ENCODE assay signal across 16 cellular contexts in genomic region chr1:78095618-78096416, GRCh38. TPM values are rescaled to one million over a fixed set of nuclear protein-coding genes. Genes with fewer than 3 reads are reported as not detected.
A peak's percentile ranks its signal among the peaks of the same experiment; 100 is the strongest.
DNase-seq lines count a peak whose midpoint lies in the region; ATAC-seq and TF ChIP-seq lines count a peak whose summit lies in the region.
"Had no signal": no experiment of that assay in that cellular context is flagged by ENCODE, and none has a peak within 500 bp of the region (broad histone marks: within the 10 kb centered on the region; RNA-seq: fewer than 3 reads in every experiment).

No MANE protein-coding gene starts in this region.

- H3K27ac ChIP-seq in brain microvascular endothelial cell = peak overlapping the region; percentile 93
- peak overlapping the region in 1 of 10 donors; percentile 56 for H3K27ac ChIP-seq in heart right ventricle

- intact Hi-C loops in heart right ventricle (cut with DNase I) = no loop called here

- no peak for ATAC-seq in heart right ventricle
- no peak for ATAC-seq in HG03108 (IDR thresholded peaks at IDR 0.05; ENCODE audit: unreplicated experiment)

- in situ Hi-C loops in brain microvascular endothelial cell (cut with HindIII; ENCODE audit: low pct_ligation_motif_present, low sequenced_read_pairs) = no loop called here

- DNase-seq in HPDE6-E6E7 (ENCODE audit: extremely low spot score) (peak; percentile 23), brain microvascular endothelial cell (peak; percentile 83), foreskin melanocyte (peak; percentile 60), heart right ventricle (no peak), KG1 (lab: John Stamatoyannopoulos, UW) (no peak), putamen (ENCODE audit: low spot score) (no peak)
- DNase-seq: amniotic stem cell, Caco-2, immature natural killer cell, naive B cell, NCI-H1436 treated with DMSO at 0.1 percent for 48 hours, NCI-H82 had no signal

- H3K4me3 ChIP-seq in brain microvascular endothelial cell (ENCODE audit: low read depth, low read length) (no peak overlapping the region), skeletal muscle satellite cell (ENCODE audit: low read length) (peak overlapping the region; percentile 38), heart right ventricle (no peak overlapping the region)
- H3K4me3 ChIP-seq: smooth muscle cell, tibial nerve had no signal

- H3K36me3 ChIP-seq in brain microvascular endothelial cell (replicated peaks) (no peaks in the 10 kb centered on the region), skeletal muscle satellite cell (ENCODE audit: insufficient read depth, low read length) (no peaks in the 10 kb centered on the region), heart right ventricle (peaks cover 0 to 10% (median 0%) of the 10 kb centered on the region in 9 donors)
- H3K36me3 ChIP-seq: tibial nerve had no signal

- H3K27me3 ChIP-seq in brain microvascular endothelial cell (replicated peaks) (no peaks in the 10 kb centered on the region), skeletal muscle satellite cell (ENCODE audit: control insufficient read depth, insufficient read depth, low read length) (no peaks in the 10 kb centered on the region), heart right ventricle (no peaks in the 10 kb centered on the region)
- H3K27me3 ChIP-seq: tibial nerve had no signal

- TF ChIP-seq CTCF in brain microvascular endothelial cell (IDR thresholded peaks at IDR 0.05; ENCODE audit: low read depth, low read length, missing control alignments) = no peak
- TF ChIP-seq CTCF in heart right ventricle (IDR thresholded peaks at IDR 0.05) = no peak

- H3K4me2 ChIP-seq in skeletal muscle satellite cell (ENCODE audit: low read length) = peak overlapping the region; percentile 56
- H3K4me2 ChIP-seq: smooth muscle cell had no signal

- H3K9me3 ChIP-seq in skeletal muscle satellite cell (replicated peaks; ENCODE audit: low read length) = no peaks in the 10 kb centered on the region
- no peaks in the 10 kb centered on the region for H3K9me3 ChIP-seq in heart right ventricle
- H3K9me3 ChIP-seq: Caco-2, tibial nerve had no signal

- peak overlapping the region; percentile 84 for H3K9ac ChIP-seq in skeletal muscle satellite cell (ENCODE audit: low read depth, low read length)

- H3K4me1 ChIP-seq in skeletal muscle satellite cell (ENCODE audit: control insufficient read depth, insufficient read depth, low read length) (peaks cover 71% of the 10 kb centered on the region), heart right ventricle (peaks cover 0 to 34% (median 14%) of the 10 kb centered on the region in 9 donors)

- WGBS in heart right ventricle, 2 donors = 75 to 76% methylated on average over 2 of the region's 2 CpGs

RNA-seq across cellular contexts. Expression of gene GIPC2, which starts 50.1 kb away (rescaled TPM):
- total RNA-seq in skeletal muscle satellite cell (2012; rRNA removed) = 0.25 and 0.66 TPM in 2 replicates
- total RNA-seq in heart right ventricle = 1 to 10 TPM; 1.3 to 7.4 (median 3.7) TPM
- 1 to 10 TPM; 1.8 to 2.9 TPM for polyA plus RNA-seq in heart right ventricle
- total RNA-seq: smooth muscle cell had no signal

Comparison
In these comparisons a context has a peak if more than half of its experiments do, and no peak if none do; other contexts are left out.
1. DNase-seq: peak in HPDE6-E6E7 (single experiment), brain microvascular endothelial cell (single experiment) and foreskin melanocyte (single experiment); none in heart right ventricle (0 of 2), KG1 (single experiment) and putamen (single experiment).